ENCODE assay signal across 1 cellular context in the genomic region with DNA sequence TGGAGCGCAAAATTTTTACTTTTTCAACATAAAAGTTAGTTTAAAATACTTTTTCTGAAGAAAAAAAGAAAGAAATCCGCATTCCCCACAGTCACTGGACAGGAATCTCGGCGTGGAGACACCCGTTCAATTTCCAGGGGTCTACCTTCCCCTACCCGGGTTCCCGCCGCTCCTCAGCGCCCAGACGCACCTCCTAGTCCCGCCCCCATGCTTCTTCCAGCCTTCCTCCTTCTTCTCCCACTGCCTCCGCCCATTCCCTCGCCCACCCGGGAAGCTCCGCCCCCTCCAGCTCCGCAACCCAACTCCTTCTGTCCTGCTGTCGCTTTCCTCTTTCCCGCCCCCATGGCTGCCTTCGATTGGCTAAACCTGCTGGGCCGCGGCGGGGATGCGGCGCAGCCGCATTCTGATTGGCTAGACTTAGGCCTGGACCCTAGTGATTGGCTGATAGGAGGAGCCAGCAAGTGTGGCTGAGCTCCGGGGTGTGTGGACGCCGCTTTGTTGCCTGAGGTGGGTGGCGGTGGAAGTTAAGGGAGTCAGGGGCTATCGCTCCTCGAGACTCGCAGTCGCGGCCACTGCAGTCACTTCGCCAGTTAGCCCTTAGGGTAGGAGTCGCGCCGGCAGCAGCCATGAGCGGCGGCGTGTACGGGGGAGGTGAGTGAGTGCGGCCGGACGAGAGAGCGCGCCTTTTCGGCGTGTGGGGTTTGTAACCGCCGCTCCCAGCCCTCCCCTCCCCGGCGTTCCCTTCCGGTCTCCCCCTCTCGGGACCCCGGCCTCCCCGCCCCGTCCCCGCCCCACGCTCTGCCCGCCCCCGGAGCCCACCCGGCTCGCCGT.
TF ChIP-seq lines count a peak whose summit lies in the region.

Gene ACTL6A (plus strand): TSS at position 460 of the 831 bp plus-strand sequence. CDS start 167 bp downstream, at position 627.

TF ChIP-seq in HepG2, 621 proteins besides CTCF, POLR2A, EP300 and RAD21 (continued from another document and continues in another):
- TF ChIP-seq, protein P1, sequence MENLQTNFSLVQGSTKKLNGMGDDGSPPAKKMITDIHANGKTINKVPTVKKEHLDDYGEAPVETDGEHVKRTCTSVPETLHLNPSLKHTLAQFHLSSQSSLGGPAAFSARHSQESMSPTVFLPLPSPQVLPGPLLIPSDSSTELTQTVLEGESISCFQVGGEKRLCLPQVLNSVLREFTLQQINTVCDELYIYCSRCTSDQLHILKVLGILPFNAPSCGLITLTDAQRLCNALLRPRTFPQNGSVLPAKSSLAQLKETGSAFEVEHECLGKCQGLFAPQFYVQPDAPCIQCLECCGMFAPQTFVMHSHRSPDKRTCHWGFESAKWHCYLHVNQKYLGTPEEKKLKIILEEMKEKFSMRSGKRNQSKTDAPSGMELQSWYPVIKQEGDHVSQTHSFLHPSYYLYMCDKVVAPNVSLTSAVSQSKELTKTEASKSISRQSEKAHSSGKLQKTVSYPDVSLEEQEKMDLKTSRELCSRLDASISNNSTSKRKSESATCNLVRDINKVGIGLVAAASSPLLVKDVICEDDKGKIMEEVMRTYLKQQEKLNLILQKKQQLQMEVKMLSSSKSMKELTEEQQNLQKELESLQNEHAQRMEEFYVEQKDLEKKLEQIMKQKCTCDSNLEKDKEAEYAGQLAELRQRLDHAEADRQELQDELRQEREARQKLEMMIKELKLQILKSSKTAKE (CRISPR knock-in tag; IDR thresholded peaks at IDR 0.05; ENCODE audit: borderline replicate concordance) = no peak
- TF ChIP-seq NFATC3 (CRISPR knock-in tag; IDR thresholded peaks at IDR 0.05) (no peak), ZNF121 (CRISPR knock-in tag; IDR thresholded peaks at IDR 0.05) (no peak), KIAA2018 (CRISPR knock-in tag; IDR thresholded peaks at IDR 0.05; ENCODE audit: borderline replicate concordance) (no peak), USF2 (IDR thresholded peaks at IDR 0.05; ENCODE audit: low read depth, low read length) (no peak), USF2 (CRISPR knock-in tag; IDR thresholded peaks at IDR 0.05; ENCODE audit: borderline replicate concordance) (no peak; the same call in 1 of the 2 replicates), PAF1 (CRISPR knock-in tag; IDR thresholded peaks at IDR 0.05) (no peak), RBAK (CRISPR knock-in tag; IDR thresholded peaks at IDR 0.05) (no peak), ZNF44 (CRISPR knock-in tag; IDR thresholded peaks at IDR 0.05) (no peak), TCF12 (IDR thresholded peaks at IDR 0.05) (no peak), TCF12 (CRISPR knock-in tag; IDR thresholded peaks at IDR 0.05) (no peak), KMT2B (CRISPR knock-in tag; IDR thresholded peaks at IDR 0.05) (peak; percentile 91), ZBTB42 (CRISPR knock-in tag; IDR thresholded peaks at IDR 0.05) (no peak), HOXA3 (CRISPR knock-in tag; IDR thresholded peaks at IDR 0.05) (peak; percentile 53), SUZ12 (IDR thresholded peaks at IDR 0.05; ENCODE audit: low read depth, low read length) (no peak), PREB (CRISPR knock-in tag; IDR thresholded peaks at IDR 0.05) (no peak), HCFC1 (IDR thresholded peaks at IDR 0.05; ENCODE audit: low read depth, low read length) (no peak; the same call in 1 of the 2 replicates), ATF7 (IDR thresholded peaks at IDR 0.05) (no peak), ATF7 (CRISPR knock-in tag; IDR thresholded peaks at IDR 0.05) (no peak), ARHGAP35 (CRISPR knock-in tag; IDR thresholded peaks at IDR 0.05; ENCODE audit: borderline replicate concordance) (no peak), JUN (CRISPR knock-in tag; IDR thresholded peaks at IDR 0.05) (no peak), ZNF407 (CRISPR knock-in tag; IDR thresholded peaks at IDR 0.05; ENCODE audit: not compliant biosample characterization) (no peak), YY1 (IDR thresholded peaks at IDR 0.05; ENCODE audit: insufficient read depth, insufficient replicate concordance, low read depth, low read length) (peak; percentile 74), ZFY (CRISPR knock-in tag; IDR thresholded peaks at IDR 0.05) (peak; percentile 57), GZF1 (CRISPR knock-in tag; IDR thresholded peaks at IDR 0.05) (no peak), GATAD1 (CRISPR knock-in tag; IDR thresholded peaks at IDR 0.05) (peak; percentile 80), MAFK (conservative IDR thresholded peaks at IDR 0.05 in 1 of 2, IDR thresholded peaks at IDR 0.05 in 1 of 2; ENCODE audit: low read length in 2 of 2) (no peak)
- TF ChIP-seq, protein P2, sequence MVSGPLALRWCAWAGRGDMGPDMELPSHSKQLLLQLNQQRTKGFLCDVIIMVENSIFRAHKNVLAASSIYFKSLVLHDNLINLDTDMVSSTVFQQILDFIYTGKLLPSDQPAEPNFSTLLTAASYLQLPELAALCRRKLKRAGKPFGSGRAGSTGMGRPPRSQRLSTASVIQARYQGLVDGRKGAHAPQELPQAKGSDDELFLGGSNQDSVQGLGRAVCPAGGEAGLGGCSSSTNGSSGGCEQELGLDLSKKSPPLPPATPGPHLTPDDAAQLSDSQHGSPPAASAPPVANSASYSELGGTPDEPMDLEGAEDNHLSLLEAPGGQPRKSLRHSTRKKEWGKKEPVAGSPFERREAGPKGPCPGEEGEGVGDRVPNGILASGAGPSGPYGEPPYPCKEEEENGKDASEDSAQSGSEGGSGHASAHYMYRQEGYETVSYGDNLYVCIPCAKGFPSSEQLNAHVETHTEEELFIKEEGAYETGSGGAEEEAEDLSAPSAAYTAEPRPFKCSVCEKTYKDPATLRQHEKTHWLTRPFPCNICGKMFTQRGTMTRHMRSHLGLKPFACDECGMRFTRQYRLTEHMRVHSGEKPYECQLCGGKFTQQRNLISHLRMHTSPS (CRISPR knock-in tag; IDR thresholded peaks at IDR 0.05; ENCODE audit: low read depth) = no peak
